In the genomic region with DNA sequence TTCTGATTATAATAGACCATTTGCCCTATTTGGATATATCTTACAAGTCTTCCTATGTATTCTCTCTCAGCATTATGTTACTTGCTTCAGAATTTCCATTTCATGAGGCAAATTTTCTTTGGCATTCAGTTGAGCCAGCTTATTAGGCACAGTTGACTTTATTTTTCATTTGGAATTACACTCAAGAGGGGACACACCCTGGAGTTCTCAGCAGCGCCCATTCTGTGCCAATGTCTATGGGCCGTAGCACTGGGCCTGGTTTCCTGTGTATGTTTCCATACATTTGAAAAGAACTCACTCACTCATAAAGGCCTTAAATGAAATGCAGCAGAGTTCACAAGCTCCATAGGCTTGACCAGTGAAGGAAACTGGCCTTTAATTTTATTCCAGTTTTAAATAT, we compare ENCODE assay signal across 13 cellular contexts.
DNase-seq lines count a peak whose midpoint lies in the region; ATAC-seq and TF ChIP-seq lines count a peak whose summit lies in the region.
"Had no signal": no experiment of that assay in that cellular context is flagged by ENCODE, and none has a peak within 500 bp of the region (broad histone marks: within the 10 kb centered on the region; RNA-seq: fewer than 3 reads in every experiment).

No MANE protein-coding gene starts in this region.

- H3K36me3 ChIP-seq in DND-41 (ENCODE audit: insufficient read depth, low read length) (peaks cover 20% of the 10 kb centered on the region), A673 (ENCODE audit: insufficient read depth, low read length, poor library complexity, severe bottlenecking) (no peaks in the 10 kb centered on the region)
- H3K36me3 ChIP-seq: BE2C, HAP-1 had no signal

- DNase-seq in CD4-positive, alpha-beta T cell: no peak
- DNase-seq in DND-41: no peak
- no peak for DNase-seq in T-helper 17 cell
- peak; percentile 13 for DNase-seq in fibroblast of the conjunctiva (ENCODE audit: low read depth)
- DNase-seq in OCI-M1 (lab: John Stamatoyannopoulos, UW): no peak
- DNase-seq in epidermal melanocyte (ENCODE audit: insufficient read length, low spot score): no peak
- DNase-seq in A673 (ENCODE audit: low spot score): no peak
- no peak for DNase-seq in dedifferentiated amniotic fluid mesenchymal stem cell (ENCODE audit: extremely low spot score)
- DNase-seq: BE2C; Caco-2; CD8-positive, alpha-beta memory T cell had no signal

- peaks cover 78% of the 10 kb centered on the region for H3K79me2 ChIP-seq in DND-41 (ENCODE audit: insufficient read depth, low read length)

- H3K4me3 ChIP-seq in DND-41 (ENCODE audit: low read depth in 1 of 2, low read length in 2 of 2) (no peak overlapping the region), A673 (ENCODE audit: low read depth, low read length, poor library complexity, severe bottlenecking) (no peak overlapping the region)
- H3K4me3 ChIP-seq: HAP-1 had no signal

- peak overlapping the region; percentile 31 for H3K27ac Mint-ChIP-seq in CD4-positive, alpha-beta T cell
- peak overlapping the region; percentile 16 for H3K27ac Mint-ChIP-seq in T-helper 17 cell

- no peaks in the 10 kb centered on the region for H3K9me3 ChIP-seq in CD4-positive, alpha-beta T cell (ENCODE audit: control insufficient read depth, low read length)
- H3K9me3 ChIP-seq in DND-41 (ENCODE audit: insufficient read depth, low read length, severe bottlenecking) (no peaks in the 10 kb centered on the region), T-helper 17 cell (ENCODE audit: control insufficient read depth, low read length, poor library complexity, severe bottlenecking) (no peaks in the 10 kb centered on the region), A673 (ENCODE audit: low read depth, low read length, poor library complexity, severe bottlenecking) (no peaks in the 10 kb centered on the region)
- H3K9me3 ChIP-seq: BE2C, HAP-1 had no signal

- H3K27ac ChIP-seq in CD4-positive, alpha-beta T cell (ENCODE audit: low read depth, low read length): no peak overlapping the region
- H3K27ac ChIP-seq in DND-41 (ENCODE audit: low read length): 0 out of 2 replicates have a peak overlapping the region, but pooled peaks have one; percentile 35
- H3K27ac ChIP-seq in A673 (ENCODE audit: low read depth, low read length, poor library complexity, severe bottlenecking): no peak overlapping the region
- H3K27ac ChIP-seq: C4-2B had no signal

- CTCF ChIA-PET in CD4-positive, alpha-beta T cell (lab: Charles Lee): no interaction called here
- CTCF ChIA-PET in A673 (lab: Charles Lee): no interaction called here

- no peaks in the 10 kb centered on the region for H3K9me3 Mint-ChIP-seq in CD4-positive, alpha-beta T cell
- H3K9me3 Mint-ChIP-seq: CD8-positive, alpha-beta memory T cell had no signal

- no peaks in the 10 kb centered on the region for H3K27me3 ChIP-seq in CD4-positive, alpha-beta T cell (ENCODE audit: control insufficient read depth, insufficient read depth, low read length)
- H3K27me3 ChIP-seq in DND-41 (ENCODE audit: insufficient read depth, low read length, poor library complexity) (no peaks in the 10 kb centered on the region), A673 (replicated peaks; ENCODE audit: insufficient read depth, low read depth, low read length, poor library complexity) (no peaks in the 10 kb centered on the region)
- H3K27me3 ChIP-seq: BE2C had no signal

- TF ChIP-seq CTCF in CD4-positive, alpha-beta T cell (IDR thresholded peaks at IDR 0.05): no peak
- TF ChIP-seq CTCF in DND-41 (IDR thresholded peaks at IDR 0.05; ENCODE audit: borderline replicate concordance, extremely low read depth, low read length, poor library complexity, severe bottlenecking) (no peak), A673 (conservative IDR thresholded peaks at IDR 0.05; ENCODE audit: low read depth, low read length) (no peak)

- H4K20me1 ChIP-seq in DND-41 (ENCODE audit: insufficient read depth, low read length): peaks cover 3% of the 10 kb centered on the region; the same call in 1 of the 2 replicates

- no peak overlapping the region for H2AFZ ChIP-seq in DND-41 (ENCODE audit: low read depth, low read length)

- BruUV-seq in A673 (replicated peaks; lab: Mats Ljungman, UMichigan): no TSS peak

- H3K4me2 ChIP-seq in DND-41 (ENCODE audit: insufficient read depth, low read length): no peak overlapping the region

- peaks cover 89% of the 10 kb centered on the region for H3K4me1 Mint-ChIP-seq in CD4-positive, alpha-beta T cell (ENCODE audit: low read depth)
- H3K4me1 Mint-ChIP-seq in T-helper 17 cell: peaks cover 43% of the 10 kb centered on the region

- peak overlapping the region; percentile 11 for H3K4me3 Mint-ChIP-seq in CD4-positive, alpha-beta T cell
- no peak overlapping the region for H3K4me3 Mint-ChIP-seq in T-helper 17 cell
- H3K4me3 Mint-ChIP-seq: CD8-positive, alpha-beta memory T cell had no signal

- ATAC-seq in CD4-positive, alpha-beta T cell (ENCODE audit: poor library complexity): no peak
- ATAC-seq in DND-41 (ENCODE audit: insufficient read depth, low read depth) (no peak), T-helper 17 cell (no peak)

- H3K4me1 ChIP-seq in DND-41 (ENCODE audit: insufficient read depth, low read length) (peaks cover 41% of the 10 kb centered on the region), A673 (ENCODE audit: insufficient read depth, low read length, poor library complexity, severe bottlenecking) (peaks cover 3% of the 10 kb centered on the region)

- intact Hi-C loops in CD4-positive, alpha-beta T cell (cut with DNase I, micrococcal nuclease): loop anchor here (5.0 to 10.0 kb wide), 3 partner anchors 48 to 241 kb away; no protein-coding TSS in a partner anchor
- intact Hi-C loops in A673 (cut with micrococcal nuclease; ENCODE audit: unreplicated experiment): no loop called here

- POLR2A ChIA-PET in CD4-positive, alpha-beta T cell (lab: Charles Lee): no interaction called here
- POLR2A ChIA-PET in A673 (lab: Charles Lee; ENCODE audit: low non-redundant PET): no interaction called here

- H3K27me3 Mint-ChIP-seq in CD4-positive, alpha-beta T cell: no peaks in the 10 kb centered on the region
- no peaks in the 10 kb centered on the region for H3K27me3 Mint-ChIP-seq in T-helper 17 cell
- H3K27me3 Mint-ChIP-seq: CD8-positive, alpha-beta memory T cell had no signal

- H3K9ac ChIP-seq in DND-41 (ENCODE audit: low read depth, low read length): no peak overlapping the region

- peaks cover 60% of the 10 kb centered on the region for H3K36me3 Mint-ChIP-seq in CD4-positive, alpha-beta T cell (ENCODE audit: low read depth)
- peaks cover 3% of the 10 kb centered on the region for H3K36me3 Mint-ChIP-seq in T-helper 17 cell (ENCODE audit: low read depth)
